ENCODE assay signal across 12 cellular contexts in the genomic region with DNA sequence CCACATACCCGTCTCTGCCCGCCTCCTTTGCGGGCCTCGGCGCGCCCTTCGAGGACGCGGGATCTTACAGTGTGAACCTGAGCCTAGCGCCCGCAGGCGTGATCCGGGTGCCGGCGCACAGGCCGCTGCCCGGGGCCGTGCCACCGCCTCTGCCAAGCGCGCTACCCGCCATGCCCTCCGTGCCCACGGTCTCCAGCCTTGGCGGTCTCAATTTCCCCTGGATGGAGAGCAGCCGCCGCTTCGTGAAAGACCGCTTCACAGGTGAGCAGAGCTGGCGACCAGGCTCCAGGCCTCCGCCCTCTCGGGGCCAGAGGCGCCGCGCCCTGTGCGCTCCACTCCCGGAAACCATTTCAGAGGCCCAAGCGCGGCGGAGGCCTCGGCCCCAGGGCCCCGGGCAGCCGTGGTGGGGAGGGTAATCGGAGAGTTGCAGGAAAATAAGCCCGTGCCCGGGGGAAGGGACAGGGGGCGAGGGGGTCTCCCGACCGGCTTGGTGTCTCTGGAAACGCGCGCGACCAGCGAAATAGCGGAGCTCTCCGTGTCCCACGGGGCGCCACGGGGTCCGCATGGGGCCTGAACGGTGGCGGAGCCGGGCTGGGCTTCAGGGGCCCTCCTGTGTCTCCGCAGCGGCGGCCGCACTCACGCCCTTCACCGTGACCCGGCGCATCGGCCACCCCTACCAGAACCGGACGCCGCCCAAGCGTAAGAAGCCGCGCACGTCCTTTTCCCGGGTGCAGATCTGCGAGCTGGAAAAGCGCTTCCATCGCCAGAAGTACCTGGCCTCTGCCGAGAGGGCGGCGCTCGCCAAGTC. TPM values are rescaled to one million over a fixed set of nuclear protein-coding genes. Genes with fewer than 3 reads are reported as not detected.
A peak's percentile ranks its signal among the peaks of the same experiment; 100 is the strongest.
DNase-seq lines count a peak whose midpoint lies in the region; ATAC-seq, FAIRE-seq and TF ChIP-seq lines count a peak whose summit lies in the region.
"Had no signal": no experiment of that assay in that cellular context is flagged by ENCODE, and none has a peak within 500 bp of the region (broad histone marks: within the 10 kb centered on the region; RNA-seq: fewer than 3 reads in every experiment).

No MANE protein-coding gene starts in this region.

- no peak overlapping the region for H3K9ac ChIP-seq in keratinocyte (ENCODE audit: control insufficient read depth, extremely low read depth, insufficient read depth, low read length)

- H3K27me3 Mint-ChIP-seq in activated CD8-positive, alpha-beta memory T cell treated with anti-CD3 and anti-CD28 coated beads, Interleukin-2, amount 10 ng/mL, durations not matched to agents 7 days and 5 days, result peaks cover 84% of the 10 kb centered on the region

- no peak overlapping the region for H3K4me3 Mint-ChIP-seq in activated CD8-positive, alpha-beta memory T cell treated with anti-CD3 and anti-CD28 coated beads, Interleukin-2, amount 10 ng/mL, durations not matched to agents 7 days and 5 days

- H3K79me2 ChIP-seq in keratinocyte (ENCODE audit: control insufficient read depth, insufficient read depth, low read length), result no peaks in the 10 kb centered on the region

- H3K9me3 ChIP-seq in keratinocyte (ENCODE audit: control insufficient read depth, low read depth, low read length), result no peaks in the 10 kb centered on the region

- POLR2A ChIA-PET in BJ (lab: Charles Lee), result no interaction called here

- H3K36me3 ChIP-seq in BJ (ENCODE audit: control insufficient read depth, insufficient read depth, low read length), result no peaks in the 10 kb centered on the region
- no peaks in the 10 kb centered on the region for H3K36me3 ChIP-seq in H7 (replicated peaks; ENCODE audit: control insufficient read depth, insufficient read depth, low read length)
- no peaks in the 10 kb centered on the region for H3K36me3 ChIP-seq in keratinocyte (ENCODE audit: control insufficient read depth in 2 of 2, extremely low read depth in 1 of 2, insufficient read depth in 2 of 2, low read length in 2 of 2)

- CTCF ChIA-PET in BJ (lab: Yijun Ruan, JAX), result interaction anchor here (0.6 kb wide), 1 partner anchor 22 kb away, joined by 3 read pairs; no protein-coding TSS in a partner anchor
- CTCF ChIA-PET in activated CD8-positive, alpha-beta memory T cell treated with anti-CD3 and anti-CD28 coated beads, Interleukin-2, amount 10 ng/mL, durations not matched to agents 7 days and 5 days (lab: Charles Lee), result interaction anchor here (0.9 to 1.2 kb wide), 2 partner anchors 28 to 103 kb away, joined by 3 read pairs; no protein-coding TSS in a partner anchor

- no peak overlapping the region for H2AFZ ChIP-seq in keratinocyte (ENCODE audit: control insufficient read depth, low read length)

- no peak overlapping the region for H3K4me3 ChIP-seq in BJ (ENCODE audit: low read depth, low read length)
- H3K4me3 ChIP-seq in H7 (ENCODE audit: insufficient read depth, low read depth, low read length), result peak overlapping the region; percentile 28
- no peak overlapping the region for H3K4me3 ChIP-seq in keratinocyte (ENCODE audit: control insufficient read depth in 2 of 3, extremely low read depth in 1 of 3, insufficient read depth in 2 of 3, low read depth in 1 of 3, low read length in 3 of 3)

- H3K36me3 Mint-ChIP-seq in activated CD8-positive, alpha-beta memory T cell treated with anti-CD3 and anti-CD28 coated beads, Interleukin-2, amount 10 ng/mL, durations not matched to agents 7 days and 5 days, result peaks cover 10% of the 10 kb centered on the region

- no peaks in the 10 kb centered on the region for H3K4me1 ChIP-seq in keratinocyte (ENCODE audit: control insufficient read depth, extremely low read depth, insufficient read depth, low read length)

- DNase-seq in BJ (ENCODE audit: low read depth), result no peak
- DNase-seq in H7, result peak; percentile 86
- peak; percentile 50 for DNase-seq in activated CD8-positive, alpha-beta memory T cell treated with anti-CD3 and anti-CD28 coated beads, Interleukin-2, amount 10 ng/mL, durations not matched to agents 7 days and 5 days
- DNase-seq in keratinocyte (ENCODE audit: low read depth, low spot score), result no peak
- no peak for DNase-seq in middle frontal gyrus (ENCODE audit: extremely low spot score, low spot score)
- no peak for DNase-seq in cortex of kidney (lab: John Stamatoyannopoulos, UW)
- no peak for DNase-seq in urothelium cell line (ENCODE audit: low spot score)
- DNase-seq: activated CD4-positive, CD25-positive, alpha-beta regulatory T cell; NCI-H1436 treated with DMSO at 0.1 percent for 48 hours had no signal

- H3K27ac Mint-ChIP-seq in activated CD8-positive, alpha-beta memory T cell treated with anti-CD3 and anti-CD28 coated beads, Interleukin-2, amount 10 ng/mL, durations not matched to agents 7 days and 5 days, result peak overlapping the region; percentile 46

- no peaks in the 10 kb centered on the region for H3K9me3 Mint-ChIP-seq in activated CD8-positive, alpha-beta memory T cell treated with anti-CD3 and anti-CD28 coated beads, Interleukin-2, amount 10 ng/mL, durations not matched to agents 7 days and 5 days (ENCODE audit: low read depth)

- no peak for ATAC-seq in activated CD8-positive, alpha-beta memory T cell treated with anti-CD3 and anti-CD28 coated beads, Interleukin-2, amount 10 ng/mL, durations not matched to agents 7 days and 5 days
- ATAC-seq in HG02763 (IDR thresholded peaks at IDR 0.05; ENCODE audit: unreplicated experiment), result no peak

- H3K4me2 ChIP-seq in keratinocyte (ENCODE audit: control insufficient read depth, extremely low read depth, insufficient read depth, low read depth, low read length), result no peak overlapping the region

- TF ChIP-seq CTCF in BJ (IDR thresholded peaks at IDR 0.05; ENCODE audit: insufficient read depth, low read depth, low read length) (peak; percentile 36), keratinocyte (optimal IDR thresholded peaks at IDR 0.05 in 1 of 3, IDR thresholded peaks at IDR 0.05 in 1 of 3, conservative IDR thresholded peaks at IDR 0.05 in 1 of 3; ENCODE audit: extremely low read depth in 1 of 3, insufficient read depth in 2 of 3, low read length in 3 of 3) (peak; percentile 30 to 77 (median 55))

- H4K20me1 ChIP-seq in keratinocyte (ENCODE audit: control insufficient read depth, extremely low read depth, insufficient read depth, low read length), result peaks cover 3% of the 10 kb centered on the region

- H3K9me1 ChIP-seq in keratinocyte (ENCODE audit: control insufficient read depth, extremely low read depth, insufficient read depth, low read length), result no peaks in the 10 kb centered on the region

- H3K4me1 Mint-ChIP-seq in activated CD8-positive, alpha-beta memory T cell treated with anti-CD3 and anti-CD28 coated beads, Interleukin-2, amount 10 ng/mL, durations not matched to agents 7 days and 5 days, result peaks cover 23% of the 10 kb centered on the region

- H3K27me3 ChIP-seq in BJ (ENCODE audit: control insufficient read depth, insufficient read depth, low read length), result peaks cover 78% of the 10 kb centered on the region
- H3K27me3 ChIP-seq in H7 (ENCODE audit: control insufficient read depth, insufficient read depth, low read length), result peaks cover 100% of the 10 kb centered on the region
- peaks cover 95% of the 10 kb centered on the region for H3K27me3 ChIP-seq in keratinocyte (ENCODE audit: control insufficient read depth, extremely low read depth, insufficient read depth, low read length)

- dilution Hi-C loops in keratinocyte (cut with MboI; ENCODE audit: extremely low pct_ligation_motif_present, low sequenced_read_pairs), result no loop called here

- no peak overlapping the region for H3K27ac ChIP-seq in keratinocyte (ENCODE audit: control insufficient read depth, insufficient read depth, low read length)
- H3K27ac ChIP-seq: epithelial cell of prostate had no signal

- FAIRE-seq in keratinocyte (lab: Jason Lieb, UNC), result no peak
- FAIRE-seq in urothelium cell line (lab: Jason Lieb, UNC), result no peak

RNA-seq across cellular contexts. Expression of a gene that starts 0.7 kb away (rescaled TPM):
- polyA plus RNA-seq in BJ (2011; rRNA removed), result not detected in 2 replicates
- not detected in 2 replicates for polyA minus RNA-seq in BJ (2011; rRNA and poly(A)+ RNA removed)
- total RNA-seq in H7 (2014; rRNA removed; shearing (Covaris generic)), result not detected in 2 replicates
- not detected for total RNA-seq in activated CD8-positive, alpha-beta memory T cell treated with anti-CD3 and anti-CD28 coated beads, Interleukin-2, amount 10 ng/mL, durations not matched to agents 7 days and 5 days
- polyA plus RNA-seq in keratinocyte, result not detected in 3 replicates
- not detected for polyA plus RNA-seq in keratinocyte (2011; ENCODE audit: low read depth)
- not detected in 2 replicates for polyA plus RNA-seq in keratinocyte (2011; cell fraction: cytosol; rRNA removed)
- not detected in 2 replicates for polyA plus RNA-seq in keratinocyte (2011; cell fraction: nucleus; rRNA removed)
- not detected in 2 replicates for polyA plus RNA-seq in keratinocyte (2012; ENCODE audit: low replicate concordance)
- polyA minus RNA-seq in keratinocyte, result not detected in 3 replicates
- not detected for polyA minus RNA-seq in keratinocyte (2011; cell fraction: cytosol; rRNA and poly(A)+ RNA removed)
- polyA minus RNA-seq in keratinocyte (2011; cell fraction: nucleus; rRNA and poly(A)+ RNA removed), result not detected in 2 replicates
- total RNA-seq: omental fat pad had no signal

Comparison
In these comparisons a context has a peak if more than half of its experiments do, and no peak if none do; other contexts are left out.
1. DNase-seq: peak in H7 (single experiment) and activated CD8-positive, alpha-beta memory T cell treated with anti-CD3 and anti-CD28 coated beads, Interleukin-2, amount 10 ng/mL, durations not matched to agents 7 days and 5 days (single experiment); none in BJ (single experiment), keratinocyte (single experiment), middle frontal gyrus (single experiment), cortex of kidney (single experiment) and urothelium cell line (single experiment).